In genomic region chr11:6742260-6742659, GRCh38 we compare ENCODE assay signal across 22 cellular contexts. TPM values are rescaled to one million over a fixed set of nuclear protein-coding genes. Genes with fewer than 3 reads are reported as not detected.
A peak's percentile ranks its signal among the peaks of the same experiment; 100 is the strongest.
DNase-seq lines count a peak whose midpoint lies in the region; ATAC-seq and TF ChIP-seq lines count a peak whose summit lies in the region.
"Had no signal": no experiment of that assay in that cellular context is flagged by ENCODE, and none has a peak within 500 bp of the region (broad histone marks: within the 10 kb centered on the region; RNA-seq: fewer than 3 reads in every experiment).

No MANE protein-coding gene starts in this region.

- H3K4me1 Mint-ChIP-seq in naive thymus-derived CD4-positive, alpha-beta T cell = peaks cover 45 to 59% (median 49%) of the 10 kb centered on the region in 7 donors
- H3K4me1 Mint-ChIP-seq in endothelial cell (ENCODE audit: unreplicated experiment) (peaks cover 4% of the 10 kb centered on the region), glutamatergic neuron (ENCODE audit: low read depth, unreplicated experiment) (no peaks in the 10 kb centered on the region)

- no peak for ATAC-seq in DND-41 (ENCODE audit: insufficient read depth, low read depth)
- ATAC-seq in naive thymus-derived CD4-positive, alpha-beta T cell = no peak
- ATAC-seq: right lobe of liver had no signal

- intact Hi-C loops in naive thymus-derived CD4-positive, alpha-beta T cell (cut with micrococcal nuclease) = loop anchor here (10.0 kb wide), 2 partner anchors 327 to 1057 kb away; partner anchors contain the start of genes APBB1 (in 1 of the 2), TRIM22 (in 1 of the 2) and TRIM5 (in 1 of the 2)

- TF ChIP-seq CTCF in DND-41 (IDR thresholded peaks at IDR 0.05; ENCODE audit: borderline replicate concordance, extremely low read depth, low read length, poor library complexity, severe bottlenecking) (no peak), endothelial cell (IDR thresholded peaks at IDR 0.05; ENCODE audit: unreplicated experiment) (no peak), glutamatergic neuron (IDR thresholded peaks at IDR 0.05; ENCODE audit: partially characterized antibody, unreplicated experiment) (no peak)

- H3K9me3 Mint-ChIP-seq in naive thymus-derived CD4-positive, alpha-beta T cell = no peaks in the 10 kb centered on the region
- H3K9me3 Mint-ChIP-seq in endothelial cell (ENCODE audit: unreplicated experiment) (no peaks in the 10 kb centered on the region), glutamatergic neuron (ENCODE audit: unreplicated experiment) (no peaks in the 10 kb centered on the region)
- H3K9me3 Mint-ChIP-seq: central memory CD8-positive, alpha-beta T cell; immature natural killer cell had no signal

- no peaks in the 10 kb centered on the region for H3K27me3 Mint-ChIP-seq in naive thymus-derived CD4-positive, alpha-beta T cell
- H3K27me3 Mint-ChIP-seq in endothelial cell (ENCODE audit: unreplicated experiment) = no peaks in the 10 kb centered on the region
- H3K27me3 Mint-ChIP-seq in glutamatergic neuron (ENCODE audit: unreplicated experiment) = no peaks in the 10 kb centered on the region
- H3K27me3 Mint-ChIP-seq: central memory CD8-positive, alpha-beta T cell had no signal

- H3K36me3 Mint-ChIP-seq in naive thymus-derived CD4-positive, alpha-beta T cell = peaks cover 7 to 30% (median 29%) of the 10 kb centered on the region in 5 donors
- H3K36me3 Mint-ChIP-seq in endothelial cell (ENCODE audit: low read depth, unreplicated experiment) = no peaks in the 10 kb centered on the region
- no peaks in the 10 kb centered on the region for H3K36me3 Mint-ChIP-seq in glutamatergic neuron (ENCODE audit: unreplicated experiment)

- DNase-seq in NCI-H82 (lab: John Stamatoyannopoulos, UW) = peak; percentile 31
- DNase-seq in NCI-H82 treated with DMSO at 0.1 percent for 48 hours (lab: John Stamatoyannopoulos, UW; ENCODE audit: unreplicated experiment) = no peak
- no peak for DNase-seq in DND-41
- peak; percentile 62 for DNase-seq in activated CD8-positive, alpha-beta memory T cell treated with anti-CD3 and anti-CD28 coated beads, Interleukin-2, amount 50 U/mL, for 48 hours
- peak in 1 of 9 donors; percentile 56 for DNase-seq in naive thymus-derived CD4-positive, alpha-beta T cell
- no peak for DNase-seq in endothelial cell (ENCODE audit: low spot score)
- DNase-seq in iPS-NIHi11 (ENCODE audit: low spot score) = no peak
- no peak for DNase-seq in glutamatergic neuron
- DNase-seq: DMS79 treated with DMSO at 0.1 percent for 48 hours; effector CD8-positive, alpha-beta T cell; HCEC 1CT; immature natural killer cell; NCI-H1417 treated with DMSO at 0.1 percent for 48 hours; right lobe of liver; transverse colon had no signal

- POLR2A ChIA-PET in naive thymus-derived CD4-positive, alpha-beta T cell (lab: Charles Lee) = interaction anchor here (0.6 to 10.0 kb wide), 3 partner anchors 9 to 36 kb away, joined by 3 to 76 read pairs (median 4); no protein-coding TSS in a partner anchor

- H3K27ac ChIP-seq in DND-41 (ENCODE audit: low read length) = peak overlapping the region; percentile 36
- H3K27ac ChIP-seq in naive thymus-derived CD4-positive, alpha-beta T cell (ENCODE audit: low read depth, low read length) = peak overlapping the region; percentile 85
- H3K27ac ChIP-seq: 22Rv1, BLaER1, right lobe of liver, transverse colon had no signal

- CTCF ChIA-PET in naive thymus-derived CD4-positive, alpha-beta T cell (lab: Charles Lee) = interaction anchor here (0.8 to 17.2 kb wide), 3 partner anchors 10 to 40 kb away, joined by 3 to 425 read pairs (median 3); no protein-coding TSS in a partner anchor

- no peak overlapping the region for H3K4me3 Mint-ChIP-seq in naive thymus-derived CD4-positive, alpha-beta T cell
- H3K4me3 Mint-ChIP-seq in endothelial cell (ENCODE audit: unreplicated experiment) (no peak overlapping the region), glutamatergic neuron (ENCODE audit: unreplicated experiment) (no peak overlapping the region)
- H3K4me3 Mint-ChIP-seq: central memory CD8-positive, alpha-beta T cell; immature natural killer cell had no signal

- H3K4me2 ChIP-seq in DND-41 (ENCODE audit: insufficient read depth, low read length) = peak overlapping the region; percentile 66
- H3K4me2 ChIP-seq: BLaER1 had no signal

- peaks cover 69% of the 10 kb centered on the region for H3K79me2 ChIP-seq in DND-41 (ENCODE audit: insufficient read depth, low read length)

- peak overlapping the region in 3 of 9 donors; percentile 62 to 96 (median 89) for H3K27ac Mint-ChIP-seq in naive thymus-derived CD4-positive, alpha-beta T cell
- H3K27ac Mint-ChIP-seq in endothelial cell (ENCODE audit: unreplicated experiment) = no peak overlapping the region
- no peak overlapping the region for H3K27ac Mint-ChIP-seq in glutamatergic neuron (ENCODE audit: unreplicated experiment)

- H3K27me3 ChIP-seq in DND-41 (ENCODE audit: insufficient read depth, low read length, poor library complexity) = no peaks in the 10 kb centered on the region
- no peaks in the 10 kb centered on the region for H3K27me3 ChIP-seq in naive thymus-derived CD4-positive, alpha-beta T cell (ENCODE audit: control insufficient read depth in 2 of 2, insufficient read depth in 2 of 2, low read length in 2 of 2)
- H3K27me3 ChIP-seq: BLaER1, right lobe of liver, transverse colon had no signal

- H3K9ac ChIP-seq in DND-41 (ENCODE audit: low read depth, low read length) = no peak overlapping the region
- H3K9ac ChIP-seq: BLaER1 had no signal

- H4K20me1 ChIP-seq in DND-41 (ENCODE audit: insufficient read depth, low read length) = no peaks in the 10 kb centered on the region
- H4K20me1 ChIP-seq: BLaER1 had no signal

- H3K4me3 ChIP-seq in DND-41 (ENCODE audit: low read depth in 1 of 2, low read length in 2 of 2) = peak overlapping the region in 1 of 2 experiments; percentile 11; a peak in 1 of 4 replicates
- peak overlapping the region; percentile 80 for H3K4me3 ChIP-seq in naive thymus-derived CD4-positive, alpha-beta T cell (ENCODE audit: low read length)
- H3K4me3 ChIP-seq: BLaER1, right lobe of liver, transverse colon had no signal

- no peaks in the 10 kb centered on the region for H3K9me3 ChIP-seq in DND-41 (ENCODE audit: insufficient read depth, low read length, severe bottlenecking)
- H3K9me3 ChIP-seq in naive thymus-derived CD4-positive, alpha-beta T cell (ENCODE audit: control insufficient read depth in 2 of 3, low read length in 3 of 3) = no peaks in the 10 kb centered on the region
- H3K9me3 ChIP-seq: BLaER1, right lobe of liver, transverse colon had no signal

- H3K36me3 ChIP-seq in DND-41 (ENCODE audit: insufficient read depth, low read length) = no peaks in the 10 kb centered on the region
- peaks cover 0 to 5% (median 0%) of the 10 kb centered on the region in 3 experiments for H3K36me3 ChIP-seq in naive thymus-derived CD4-positive, alpha-beta T cell (ENCODE audit: control insufficient read depth in 2 of 3, insufficient read depth in 3 of 3, low read length in 3 of 3)
- H3K36me3 ChIP-seq: BLaER1, right lobe of liver, transverse colon had no signal

- no peak overlapping the region for H2AFZ ChIP-seq in DND-41 (ENCODE audit: low read depth, low read length)

- H3K4me1 ChIP-seq in DND-41 (ENCODE audit: insufficient read depth, low read length) = peaks cover 73% of the 10 kb centered on the region
- peaks cover 36 to 39% of the 10 kb centered on the region in 2 donors for H3K4me1 ChIP-seq in naive thymus-derived CD4-positive, alpha-beta T cell (ENCODE audit: control insufficient read depth in 2 of 2, insufficient read depth in 2 of 2, low read length in 2 of 2)
- H3K4me1 ChIP-seq: right lobe of liver had no signal

RNA-seq across cellular contexts. Expression of gene OR2AG2, which starts 29.5 kb away (rescaled TPM):
- under 1 TPM in 1 of 5 experiments, not detected in 4; 0.15 TPM for total RNA-seq in naive thymus-derived CD4-positive, alpha-beta T cell
- not detected for polyA plus RNA-seq in naive thymus-derived CD4-positive, alpha-beta T cell
- total RNA-seq in endothelial cell (ENCODE audit: unreplicated experiment) (0.26 TPM), glutamatergic neuron (ENCODE audit: unreplicated experiment) (0.78 TPM)
- total RNA-seq: LHCN-M2, lower leg skin had no signal
- polyA plus RNA-seq: immature natural killer cell had no signal

RNA-seq across cellular contexts. Expression of gene OR2AG1, which starts 40.6 kb away (rescaled TPM):
- total RNA-seq in naive thymus-derived CD4-positive, alpha-beta T cell = not detected
- not detected for polyA plus RNA-seq in naive thymus-derived CD4-positive, alpha-beta T cell
- total RNA-seq in endothelial cell (ENCODE audit: unreplicated experiment) (not detected), glutamatergic neuron (ENCODE audit: unreplicated experiment) (not detected)
- total RNA-seq: HT-29, LHCN-M2, lower leg skin, osteoblast, right lobe of liver, transverse colon had no signal
- polyA plus RNA-seq: immature natural killer cell had no signal

RNA-seq across cellular contexts. Expression of gene OR6A2, which starts 57.2 kb away (rescaled TPM):
- under 1 TPM in 1 of 5 experiments, not detected in 4; 0.34 TPM for total RNA-seq in naive thymus-derived CD4-positive, alpha-beta T cell
- polyA plus RNA-seq in naive thymus-derived CD4-positive, alpha-beta T cell = not detected
- 0.51 TPM for total RNA-seq in endothelial cell (ENCODE audit: unreplicated experiment)
- 0.56 TPM for total RNA-seq in glutamatergic neuron (ENCODE audit: unreplicated experiment)
- total RNA-seq: LHCN-M2, lower leg skin had no signal
- polyA plus RNA-seq: immature natural killer cell had no signal

RNA-seq across cellular contexts. Expression of gene MRPL17, which starts 59.1 kb away (rescaled TPM):
- total RNA-seq in naive thymus-derived CD4-positive, alpha-beta T cell = 10 to 100 TPM in 4 of 5 experiments, 1 to 10 TPM in 1; 10.0 to 70.3 (median 26.4) TPM
- polyA plus RNA-seq in naive thymus-derived CD4-positive, alpha-beta T cell = 10 to 100 TPM; 21.6 to 33.4 TPM
- total RNA-seq in endothelial cell (ENCODE audit: unreplicated experiment) (44.8 TPM), glutamatergic neuron (ENCODE audit: unreplicated experiment) (23.3 TPM)

Comparison
In these comparisons a context has a peak if more than half of its experiments do, and no peak if none do; other contexts are left out.
1. DNase-seq: peak in NCI-H82 (single experiment) and activated CD8-positive, alpha-beta memory T cell treated with anti-CD3 and anti-CD28 coated beads, Interleukin-2, amount 50 U/mL, for 48 hours (single experiment); none in NCI-H82 treated with DMSO at 0.1 percent for 48 hours (single experiment), DND-41 (single experiment), endothelial cell (single experiment), iPS-NIHi11 (single experiment) and glutamatergic neuron (single experiment).